In the genomic region with DNA sequence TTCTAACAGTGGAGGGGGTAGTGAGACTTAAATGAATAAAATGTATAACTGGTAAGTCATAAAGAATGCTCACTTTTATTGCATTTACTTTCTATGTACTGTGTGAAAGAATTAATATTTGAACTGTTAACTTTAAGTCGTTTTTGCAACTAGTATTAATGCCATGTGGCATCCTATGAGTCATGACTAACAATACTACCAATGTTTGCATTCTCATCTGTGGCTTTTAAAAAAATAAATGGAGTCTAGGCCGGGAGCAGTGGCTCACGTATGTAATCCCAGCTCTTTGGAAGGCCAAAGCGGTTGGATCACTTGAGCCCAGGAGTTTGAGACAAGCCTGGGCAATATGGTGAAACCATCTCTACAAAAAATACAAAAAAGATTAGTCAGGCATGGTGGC, we compare ENCODE assay signal across 19 cellular contexts. TPM values are rescaled to one million over a fixed set of nuclear protein-coding genes. Genes with fewer than 3 reads are reported as not detected.
DNase-seq lines count a peak whose midpoint lies in the region; ATAC-seq and TF ChIP-seq lines count a peak whose summit lies in the region.
"Had no signal": no experiment of that assay in that cellular context is flagged by ENCODE, and none has a peak within 500 bp of the region (broad histone marks: within the 10 kb centered on the region; RNA-seq: fewer than 3 reads in every experiment).

No MANE protein-coding gene starts in this region.

- H3K4me3 ChIP-seq in AG09309 (ENCODE audit: control insufficient read depth, low read depth, low read length) (no peak overlapping the region), hepatocyte (no peak overlapping the region)

- no peak overlapping the region for H3K27ac ChIP-seq in hepatocyte
- H3K27ac ChIP-seq: HL-60, VCaP had no signal

- no peak overlapping the region for H2AFZ ChIP-seq in hepatocyte

- no peaks in the 10 kb centered on the region for H3K27me3 ChIP-seq in hepatocyte

- H3K9me3 ChIP-seq in hepatocyte (ENCODE audit: low read depth): no peaks in the 10 kb centered on the region

- H3K9me2 ChIP-seq in hepatocyte (replicated peaks; ENCODE audit: insufficient read depth): no peaks in the 10 kb centered on the region

- H3K79me2 ChIP-seq in hepatocyte: no peaks in the 10 kb centered on the region

- no peaks in the 10 kb centered on the region for H3K36me3 ChIP-seq in hepatocyte (replicated peaks; ENCODE audit: insufficient read depth, low read depth)

- no peaks in the 10 kb centered on the region for H4K20me1 ChIP-seq in hepatocyte (ENCODE audit: insufficient read depth, poor library complexity, severe bottlenecking)

- H3K4me2 ChIP-seq in hepatocyte: no peak overlapping the region

- WGBS in hepatocyte (ENCODE audit: low lambda C conversion rate, missing lambda C conversion rate): 80% methylated on average over 4 of the region's 4 CpGs

- no peaks in the 10 kb centered on the region for H3K4me1 ChIP-seq in hepatocyte (ENCODE audit: insufficient read depth)

- TF ChIP-seq CTCF in AG09309 (IDR thresholded peaks at IDR 0.05; ENCODE audit: control insufficient read depth, insufficient read depth, low read depth, low read length, missing control alignments) (no peak), hepatocyte (IDR thresholded peaks at IDR 0.05; ENCODE audit: poor library complexity) (no peak)

- peak; percentile 20 for DNase-seq in AG09309 (ENCODE audit: low read depth)
- peak; percentile 68 for DNase-seq in LHCN-M2 (ENCODE audit: low read depth)
- peak; percentile 16 for DNase-seq in brain pericyte (ENCODE audit: low read depth, low spot score)
- peak; percentile 29 for DNase-seq in glomerular visceral epithelial cell (ENCODE audit: extremely low spot score)
- no peak for DNase-seq in NCI-H128 (lab: John Stamatoyannopoulos, UW; ENCODE audit: unreplicated experiment)
- no peak for DNase-seq in SHP77 (lab: John Stamatoyannopoulos, UW)
- DNase-seq in hepatocyte (ENCODE audit: low spot score): no peak
- DNase-seq: activated CD8-positive, alpha-beta memory T cell treated with anti-CD3 and anti-CD28 coated beads, Interleukin-2, amount 10 ng/mL, durations not matched to agents 7 days and 5 days; activated naive CD4-positive, alpha-beta T cell; cerebellar nuclear complex; midbrain; NCI-H2171; NK-92 treated with Interleukin-12 subunit alpha and Interleukin-12 subunit beta, amount 100 ng/mL, for 24 hours; occipital lobe; small intestine had no signal

- ATAC-seq in GM21825 (IDR thresholded peaks at IDR 0.05; ENCODE audit: unreplicated experiment): no peak
- ATAC-seq: activated CD8-positive, alpha-beta memory T cell treated with anti-CD3 and anti-CD28 coated beads, Interleukin-2, amount 10 ng/mL, durations not matched to agents 7 days and 5 days had no signal

RNA-seq across cellular contexts. Expression of gene C3orf49, which starts 5.2 kb away (rescaled TPM):
- not detected in 2 replicates for total RNA-seq in LHCN-M2 (2014; rRNA removed)
- not detected for polyA plus RNA-seq in LHCN-M2 (2012)
- total RNA-seq in hepatocyte: not detected in 2 replicates
- polyA plus RNA-seq in hepatocyte: 0.11 TPM in 1 of 2 replicates, not detected in the other
- total RNA-seq: activated CD8-positive, alpha-beta memory T cell treated with anti-CD3 and anti-CD28 coated beads, Interleukin-2, amount 10 ng/mL, durations not matched to agents 7 days and 5 days; occipital lobe had no signal
- polyA plus RNA-seq: esophagus, small intestine had no signal

RNA-seq across cellular contexts. Expression of gene THOC7, which starts 39.3 kb away (rescaled TPM):
- total RNA-seq in LHCN-M2 (2014; rRNA removed) (64.6 and 67.8 TPM in 2 replicates), hepatocyte (61.7 and 69.4 TPM in 2 replicates)
- 59.9 TPM for polyA plus RNA-seq in LHCN-M2 (2012)
- 67.3 and 78.5 TPM in 2 replicates for polyA plus RNA-seq in hepatocyte

RNA-seq across cellular contexts. Expression of gene ATXN7, which starts 39.4 kb away (rescaled TPM):
- 7.8 and 10.4 TPM in 2 replicates for total RNA-seq in LHCN-M2 (2014; rRNA removed)
- polyA plus RNA-seq in LHCN-M2 (2012): 3.7 TPM
- 14.1 and 14.4 TPM in 2 replicates for total RNA-seq in hepatocyte
- polyA plus RNA-seq in hepatocyte: 3.0 and 7.5 TPM in 2 replicates

Comparison
In these comparisons a context has a peak if more than half of its experiments do, and no peak if none do; other contexts are left out.
1. DNase-seq: peak in AG09309 (single experiment), LHCN-M2 (single experiment), brain pericyte (single experiment) and glomerular visceral epithelial cell (single experiment); none in NCI-H128 (single experiment), SHP77 (0 of 2) and hepatocyte (single experiment).